Comparison of ENCODE assay signal across 16 cellular contexts in the genomic region with DNA sequence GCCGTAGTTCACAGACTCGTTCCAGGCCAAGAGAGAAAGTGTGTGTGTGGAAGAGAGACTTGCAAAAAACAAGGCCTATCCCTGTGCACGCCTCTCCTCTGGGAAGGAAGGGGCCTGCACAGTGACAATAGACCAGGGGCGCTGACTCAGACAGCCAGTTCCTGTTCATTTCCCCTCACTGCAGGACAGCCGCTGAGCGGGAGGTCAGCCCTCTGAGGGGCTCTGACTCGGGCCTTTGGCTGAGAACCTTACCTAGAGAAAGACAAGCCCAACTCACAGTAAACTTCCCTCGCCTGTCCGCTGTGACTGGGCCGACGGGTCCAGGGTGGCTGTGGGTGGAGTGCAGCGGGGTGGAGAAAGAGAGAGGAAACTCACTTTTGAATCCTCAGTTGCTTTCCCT. TPM values are rescaled to one million over a fixed set of nuclear protein-coding genes. Genes with fewer than 3 reads are reported as not detected.
DNase-seq lines count a peak whose midpoint lies in the region; ATAC-seq, FAIRE-seq and TF ChIP-seq lines count a peak whose summit lies in the region.
"Had no signal": no experiment of that assay in that cellular context is flagged by ENCODE, and none has a peak within 500 bp of the region (broad histone marks: within the 10 kb centered on the region; RNA-seq: fewer than 3 reads in every experiment).

No MANE protein-coding gene starts in this region.

- no peaks in the 10 kb centered on the region for H4K20me1 ChIP-seq in endothelial cell of umbilical vein (replicated peaks; ENCODE audit: control insufficient read depth, extremely low read depth, insufficient read depth, low read length)

- H3K4me3 Mint-ChIP-seq in HFFc6 = no peak overlapping the region
- H3K4me3 Mint-ChIP-seq: activated naive CD8-positive, alpha-beta T cell treated with anti-CD3 and anti-CD28 coated beads for 36 hours; stimulated activated naive B cell treated with anti-CD40 and anti-IgM and Interleukin-4, amounts not matched to agents 10 μg/mL and 1 μg/mL and 100 μg/mL, for 72 hours had no signal

- H3K36me3 Mint-ChIP-seq in HFFc6 (ENCODE audit: low read depth) = no peaks in the 10 kb centered on the region
- H3K36me3 Mint-ChIP-seq: activated naive CD8-positive, alpha-beta T cell treated with anti-CD3 and anti-CD28 coated beads for 36 hours; stimulated activated naive B cell treated with anti-CD40 and anti-IgM and Interleukin-4, amounts not matched to agents 10 μg/mL and 1 μg/mL and 100 μg/mL, for 72 hours had no signal

- WGBS in lung, 2 donors = 27 to 54% methylated on average over 11 to 12 of the region's 12 CpGs

- CTCF ChIA-PET in endothelial cell of umbilical vein (lab: Charles Lee) = interaction anchor here (1.0 to 2.2 kb wide), 3 partner anchors 46 to 61 kb away, joined by 4 to 11 read pairs (median 7); no protein-coding TSS in a partner anchor

- H3K27me3 ChIP-seq in endothelial cell of umbilical vein (ENCODE audit: control insufficient read depth in 2 of 2, insufficient read depth in 2 of 2, low read length in 2 of 2) (no peaks in the 10 kb centered on the region), lung (ENCODE audit: control insufficient read depth, insufficient read depth) (no peaks in the 10 kb centered on the region), stomach smooth muscle (ENCODE audit: control insufficient read depth in 1 of 2, insufficient read depth in 2 of 2, low read length in 2 of 2) (peaks cover 0 to 20% of the 10 kb centered on the region in 2 donors)

- H3K27ac ChIP-seq in endothelial cell of umbilical vein (ENCODE audit: insufficient read depth, low read depth, low read length) (peak overlapping the region; percentile 87), lung (ENCODE audit: low read depth in 1 of 2, low read length in 1 of 2) (peak overlapping the region; percentile 66 to 82), stomach smooth muscle (ENCODE audit: low read length) (peak overlapping the region; percentile 18)

- no peak for ATAC-seq in lung (ENCODE audit: insufficient read depth, low FRiP score)
- ATAC-seq: GM12878; stimulated activated naive B cell treated with anti-CD40 and anti-IgM and Interleukin-4, amounts not matched to agents 10 μg/mL and 1 μg/mL and 100 μg/mL, for 72 hours had no signal

- TF ChIP-seq CTCF in endothelial cell of umbilical vein (IDR thresholded peaks at IDR 0.05; ENCODE audit: extremely low read depth in 1 of 2, insufficient read depth in 1 of 2, low read depth in 1 of 2, low read length in 2 of 2) (no peak), lung (IDR thresholded peaks at IDR 0.05; ENCODE audit: control extremely low read depth, extremely low read depth) (no peak), HFFc6 (IDR thresholded peaks at IDR 0.05) (no peak)

- H3K4me1 ChIP-seq in endothelial cell of umbilical vein (ENCODE audit: control insufficient read depth, extremely low read depth, insufficient read depth, low read length) = peaks cover 39% of the 10 kb centered on the region
- peaks cover 0 to 2% of the 10 kb centered on the region in 2 donors for H3K4me1 ChIP-seq in lung (ENCODE audit: control insufficient read depth in 2 of 2, insufficient read depth in 2 of 2, low read length in 2 of 2)
- peaks cover 13% of the 10 kb centered on the region for H3K4me1 ChIP-seq in stomach smooth muscle (ENCODE audit: control insufficient read depth, insufficient read depth, low read length)

- peaks cover 11% of the 10 kb centered on the region for H3K27me3 Mint-ChIP-seq in HFFc6 (ENCODE audit: insufficient read depth)
- H3K27me3 Mint-ChIP-seq: activated naive CD8-positive, alpha-beta T cell treated with anti-CD3 and anti-CD28 coated beads for 36 hours had no signal

- no peaks in the 10 kb centered on the region for H3K36me3 ChIP-seq in endothelial cell of umbilical vein (ENCODE audit: control insufficient read depth in 2 of 2, extremely low read depth in 1 of 2, insufficient read depth in 2 of 2, low read length in 2 of 2)
- H3K36me3 ChIP-seq in lung (ENCODE audit: control insufficient read depth in 2 of 2, insufficient read depth in 2 of 2, low read length in 2 of 2) = no peaks in the 10 kb centered on the region
- no peaks in the 10 kb centered on the region for H3K36me3 ChIP-seq in stomach smooth muscle (ENCODE audit: control insufficient read depth in 2 of 2, insufficient read depth in 2 of 2, low read length in 2 of 2)

- H3K9ac ChIP-seq in endothelial cell of umbilical vein (replicated peaks; ENCODE audit: extremely low read depth, insufficient read depth, low read length) = peak overlapping the region; percentile 84
- H3K9ac ChIP-seq in stomach smooth muscle (ENCODE audit: low read length in 2 of 2) = no peak overlapping the region

- no peak overlapping the region for H2AFZ ChIP-seq in endothelial cell of umbilical vein (ENCODE audit: low read depth, low read length)

- DNase-seq in MV-4-11 (lab: John Stamatoyannopoulos, UW) = peak; percentile 10
- peak; percentile 87 for DNase-seq in endothelial cell of umbilical vein (ENCODE audit: low read depth, low spot score)
- no peak for DNase-seq in lung (ENCODE audit: low spot score)
- DNase-seq in activated gamma-delta T cell treated with Interleukin-2 at 50 U/mL for 16 hours = no peak
- DNase-seq in HFFc6 = no peak
- no peak for DNase-seq in RPMI8226
- DNase-seq in erythroblast (lab: John Stamatoyannopoulos, UW) = no peak
- DNase-seq: activated naive CD8-positive, alpha-beta T cell treated with anti-CD3 and anti-CD28 coated beads for 36 hours; C1 segment of cervical spinal cord; NCI-H1092; NCI-H226; stimulated activated naive B cell treated with anti-CD40 and anti-IgM and Interleukin-4, amounts not matched to agents 10 μg/mL and 1 μg/mL and 100 μg/mL, for 72 hours had no signal

- peak; percentile 97 for FAIRE-seq in endothelial cell of umbilical vein (lab: Jason Lieb, UNC)
- FAIRE-seq: colon, GM12878 had no signal

- TF ChIP-seq POLR2A in endothelial cell of umbilical vein (IDR thresholded peaks at IDR 0.05; ENCODE audit: low read depth, low read length) = peak; percentile 48
- no peak for TF ChIP-seq POLR2A in erythroblast (IDR thresholded peaks at IDR 0.05; ENCODE audit: low read length)

- no peak overlapping the region for H3K27ac Mint-ChIP-seq in HFFc6
- H3K27ac Mint-ChIP-seq: activated naive CD8-positive, alpha-beta T cell treated with anti-CD3 and anti-CD28 coated beads for 36 hours; stimulated activated naive B cell treated with anti-CD40 and anti-IgM and Interleukin-4, amounts not matched to agents 10 μg/mL and 1 μg/mL and 100 μg/mL, for 72 hours had no signal

- intact Hi-C loops in endothelial cell of umbilical vein (cut with micrococcal nuclease) = loop anchor here (1.0 to 2.0 kb wide), 6 partner anchors 15 to 61 kb away; no protein-coding TSS in a partner anchor

- no peaks in the 10 kb centered on the region for H3K9me1 ChIP-seq in endothelial cell of umbilical vein (replicated peaks; ENCODE audit: control insufficient read depth, extremely low read depth, insufficient read depth, low read length)

- peak overlapping the region; percentile 78 for H3K4me2 ChIP-seq in endothelial cell of umbilical vein (ENCODE audit: insufficient read depth, low read length)

- POLR2A ChIA-PET in endothelial cell of umbilical vein (lab: Charles Lee) = no interaction called here

- H3K4me1 Mint-ChIP-seq in HFFc6 (ENCODE audit: low read depth) = no peaks in the 10 kb centered on the region

- H3K9me3 ChIP-seq in endothelial cell of umbilical vein (replicated peaks; ENCODE audit: control insufficient read depth, insufficient read depth, low read length) = no peaks in the 10 kb centered on the region
- H3K9me3 ChIP-seq in lung (ENCODE audit: control insufficient read depth in 2 of 2, insufficient read depth in 1 of 2, low read length in 1 of 2) = peaks cover 0 to 7% of the 10 kb centered on the region in 2 donors
- no peaks in the 10 kb centered on the region for H3K9me3 ChIP-seq in stomach smooth muscle (ENCODE audit: control insufficient read depth in 2 of 2, low read length in 2 of 2)

- no peaks in the 10 kb centered on the region for H3K9me3 Mint-ChIP-seq in HFFc6
- H3K9me3 Mint-ChIP-seq: activated naive CD8-positive, alpha-beta T cell treated with anti-CD3 and anti-CD28 coated beads for 36 hours; stimulated activated naive B cell treated with anti-CD40 and anti-IgM and Interleukin-4, amounts not matched to agents 10 μg/mL and 1 μg/mL and 100 μg/mL, for 72 hours had no signal

- dilution Hi-C loops in endothelial cell of umbilical vein (cut with MboI; ENCODE audit: extremely low pct_ligation_motif_present, low sequenced_read_pairs) = no loop called here

- H3K79me2 ChIP-seq in endothelial cell of umbilical vein (ENCODE audit: control insufficient read depth, insufficient read depth, low read length) = peaks cover 48% of the 10 kb centered on the region

- no TSS peak for BruUV-seq in endothelial cell of umbilical vein (replicated peaks; lab: Mats Ljungman, UMichigan)

- H3K4me3 ChIP-seq in endothelial cell of umbilical vein (replicated peaks in 1 of 3; ENCODE audit: insufficient read depth in 1 of 3, low read depth in 1 of 3, low read length in 3 of 3) (peak overlapping the region; percentile 44 to 84 (median 54)), lung (no peak overlapping the region), stomach smooth muscle (ENCODE audit: low read length in 2 of 2) (peak overlapping the region in 1 of 2 donors; percentile 40)
- H3K4me3 ChIP-seq: GM12878 had no signal

TF ChIP-seq in endothelial cell of umbilical vein, 7 proteins besides CTCF, POLR2A, EP300 and RAD21:
- TF ChIP-seq MYC (IDR thresholded peaks at IDR 0.05; ENCODE audit: low read depth, low read length) (no peak), GATA2 (IDR thresholded peaks at IDR 0.05; ENCODE audit: insufficient read depth, insufficient read length, low read depth, low read length) (peak; percentile 21), POLR2AphosphoS5 (IDR thresholded peaks at IDR 0.05; ENCODE audit: insufficient read depth, low read depth, low read length) (peak; percentile 88), FOS (IDR thresholded peaks at IDR 0.05; ENCODE audit: borderline replicate concordance, insufficient read depth, low read length) (peak; percentile 83), JUN (IDR thresholded peaks at IDR 0.05; ENCODE audit: borderline replicate concordance, insufficient read depth, insufficient read length, low read depth) (peak; percentile 61)
TF ChIP-seq in endothelial cell of umbilical vein: peak in this region for 4.

RNA-seq across cellular contexts. Expression of gene RTL5, which starts 52.1 kb away (rescaled TPM):
- total RNA-seq in endothelial cell of umbilical vein (1.7 and 2.1 TPM in 2 replicates), lung (1 to 10 TPM; 7.3 to 8.3 TPM)
- polyA plus RNA-seq in endothelial cell of umbilical vein (0.99 and 1.0 TPM in 2 replicates), lung (1 to 10 TPM; 2.8 to 3.8 TPM)
- polyA plus RNA-seq in endothelial cell of umbilical vein (2011; cell fraction: cytosol; rRNA removed) = 1.1 and 1.4 TPM in 2 replicates
- polyA plus RNA-seq in endothelial cell of umbilical vein (2011; cell fraction: nucleus; rRNA removed) = 2.8 and 3.1 TPM in 2 replicates
- polyA plus RNA-seq in endothelial cell of umbilical vein (2012) = 1.9 and 2.1 TPM in 2 replicates
- polyA minus RNA-seq in endothelial cell of umbilical vein = 1.2 and 1.6 TPM in 2 replicates
- polyA minus RNA-seq in endothelial cell of umbilical vein (2011; cell fraction: cytosol; rRNA and poly(A)+ RNA removed) = not detected
- 0.87 and 0.91 TPM in 2 replicates for polyA minus RNA-seq in endothelial cell of umbilical vein (2011; cell fraction: nucleus; rRNA and poly(A)+ RNA removed)
- total RNA-seq in HFFc6 (2021; fragmentation: NEBNext Ultra II Directional; extraction: Animal tissue kit (Norgen Biotek cat#: 25700)) = 1 to 10 TPM; 1.5 to 2.0 (median 1.9) TPM
- total RNA-seq: HT-29 had no signal

Comparison
In these comparisons a context has a peak if more than half of its experiments do, and no peak if none do; other contexts are left out.
1. DNase-seq: peak in MV-4-11 (single experiment) and endothelial cell of umbilical vein (single experiment); none in lung (single experiment), activated gamma-delta T cell treated with Interleukin-2 at 50 U/mL for 16 hours (single experiment), HFFc6 (single experiment), RPMI8226 (single experiment) and erythroblast (0 of 2).
2. H3K27ac ChIP-seq: peak in every context shown above with its lines; median percentile 87 in endothelial cell of umbilical vein; 74 in lung; 18 in stomach smooth muscle.